12 cellular contexts compared by ENCODE assay signal in the genomic region with DNA sequence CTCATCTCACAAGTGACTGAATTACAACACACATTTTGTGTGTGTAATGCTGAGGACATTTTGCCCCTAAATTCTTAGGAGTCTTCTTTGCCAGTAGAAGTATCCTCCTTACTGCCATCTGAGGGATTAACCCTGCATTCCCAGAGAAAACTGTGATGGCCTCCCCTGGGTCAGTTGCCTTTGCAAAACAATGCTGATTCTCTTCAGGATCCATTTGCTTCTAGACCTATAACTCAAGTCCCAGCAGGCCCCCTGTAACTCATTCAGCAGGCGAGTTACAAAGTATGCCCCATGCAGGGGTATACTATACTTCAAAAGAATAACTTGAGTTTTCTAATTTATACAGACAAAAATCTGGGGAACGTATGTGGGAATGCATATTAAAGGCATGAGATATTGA.
"Had no signal": no experiment of that assay in that cellular context is flagged by ENCODE, and none has a peak within 500 bp of the region (broad histone marks: within the 10 kb centered on the region; RNA-seq: fewer than 3 reads in every experiment).

No MANE protein-coding gene starts in this region.

- H3K4me1 ChIP-seq: uterus had no signal

- H3K36me3 ChIP-seq: neutrophil, thyroid gland, uterus had no signal

- H3K27ac ChIP-seq: neutrophil, thyroid gland, uterus, VCaP had no signal

- H3K9me3 ChIP-seq: neutrophil, thyroid gland, uterus had no signal

- H3K4me3 ChIP-seq: thyroid gland, uterus had no signal

- H3K27me3 ChIP-seq: thyroid gland, uterus had no signal

- DNase-seq: activated CD8-positive, alpha-beta memory T cell treated with anti-CD3 and anti-CD28 coated beads, Interleukin-2, amount 50 U/mL, for 48 hours; activated CD8-positive, alpha-beta T cell treated with anti-CD3 and anti-CD28 coated beads, Interleukin-2, amount 10 ng/mL, durations not matched to agents 7 days and 5 days; foreskin melanocyte; head of caudate nucleus; midbrain; naive B cell; right cardiac atrium; small intestine; thyroid gland; uterus had no signal

- ATAC-seq: right cardiac atrium had no signal
